In the genomic region with DNA sequence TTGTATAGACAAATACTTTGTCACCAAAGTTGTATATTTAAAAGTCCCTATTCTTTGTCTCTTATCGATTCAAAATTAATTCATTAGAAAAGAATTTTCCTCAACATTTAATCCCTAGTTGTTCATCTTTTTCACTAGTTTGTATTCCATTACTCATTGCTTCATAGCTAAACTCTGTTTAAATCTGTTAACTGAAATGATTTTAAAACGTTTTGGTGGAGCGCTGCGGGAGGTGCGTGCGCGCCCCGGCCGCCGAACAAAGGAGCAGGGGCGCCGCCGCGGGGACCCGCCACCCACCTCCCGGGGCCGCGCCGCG, we compare ENCODE assay signal across 27 cellular contexts. TPM values are rescaled to one million over a fixed set of nuclear protein-coding genes. Genes with fewer than 3 reads are reported as not detected.
DNase-seq lines count a peak whose midpoint lies in the region; ATAC-seq, FAIRE-seq and TF ChIP-seq lines count a peak whose summit lies in the region.
"Had no signal": no experiment of that assay in that cellular context is flagged by ENCODE, and none has a peak within 500 bp of the region (broad histone marks: within the 10 kb centered on the region; RNA-seq: fewer than 3 reads in every experiment).

No MANE protein-coding gene starts in this region.

- no peaks in the 10 kb centered on the region for H3K4me1 Mint-ChIP-seq in nephron

- H3K27me3 ChIP-seq in right cardiac atrium (ENCODE audit: control insufficient read depth, insufficient read depth) (no peaks in the 10 kb centered on the region), H1 (replicated peaks in 1 of 4; ENCODE audit: control insufficient read depth in 3 of 4, extremely low read depth in 1 of 4, insufficient read depth in 3 of 4, low read length in 3 of 4) (peaks cover 22 to 47% (median 36%) of the 10 kb centered on the region in 4 experiments)

- no peak overlapping the region for H3K18ac ChIP-seq in H1 (ENCODE audit: extremely low read depth, low read length)

- no peak for TF ChIP-seq CTCF in H1 (IDR thresholded peaks at IDR 0.05; ENCODE audit: control extremely low read depth in 1 of 3, insufficient read depth in 1 of 3, low read depth in 1 of 3, low read length in 3 of 3)
- no peak for TF ChIP-seq CTCF in nephron (IDR thresholded peaks at IDR 0.05; ENCODE audit: unreplicated experiment in 3 of 3)

- H3K14ac ChIP-seq in H1 (ENCODE audit: insufficient read length): no peak overlapping the region

- H3K27ac ChIP-seq in right cardiac atrium (ENCODE audit: low read length) (no peak overlapping the region), H1 (ENCODE audit: low read depth, low read length) (no peak overlapping the region)
- H3K27ac ChIP-seq: C4-2B, spleen, stomach, upper lobe of left lung, VCaP had no signal

- DNase-seq in right cardiac atrium (no peak), Right ventricle myocardium superior (no peak), H1 (ENCODE audit: low read depth in 1 of 2, low spot score in 2 of 2) (no peak), mesenteric fat pad (ENCODE audit: low spot score) (no peak), cortex of kidney (lab: John Stamatoyannopoulos, UW) (no peak), KG1 (lab: John Stamatoyannopoulos, UW) (no peak)
- DNase-seq: activated CD4-positive, alpha-beta T cell treated with anti-CD3 and anti-CD28 coated beads, Interleukin-2, amount 50 U/mL, for 1 hour; activated CD8-positive, alpha-beta memory T cell treated with anti-CD3 and anti-CD28 coated beads, Interleukin-2, amount 50 U/mL, for 4 hours; effector CD8-positive, alpha-beta T cell; EL; NCI-H1105 treated with DMSO at 0.1 percent for 48 hours; NCI-H2081 treated with DMSO at 0.1 percent for 48 hours; NCI-H446 treated with DMSO at 0.1 percent for 48 hours; spleen; stimulated activated CD4-positive, alpha-beta T cell treated with anti-CD3 and anti-CD28 coated beads, Interleukin-4, amount 100 ng/mL, for 1 hour; stomach; T-helper 17 cell had no signal

- no peak overlapping the region; a peak in 1 of 7 replicates for H3K9ac ChIP-seq in H1 (replicated peaks in 1 of 4; ENCODE audit: extremely low read depth in 1 of 4, low read depth in 3 of 4, low read length in 3 of 4)

- no peak for ATAC-seq in right cardiac atrium
- ATAC-seq in Right ventricle myocardium superior (ENCODE audit: poor library complexity): no peak
- ATAC-seq in HG03460 (IDR thresholded peaks at IDR 0.05; ENCODE audit: unreplicated experiment): no peak
- ATAC-seq: esophagus mucosa, Panc1, T-helper 17 cell had no signal

- 12% methylated on average over 20 of the region's 20 CpGs for WGBS in right cardiac atrium
- WGBS in H1 (ENCODE audit: extremely low coverage in 1 of 2, insufficient coverage in 1 of 2, insufficient read length in 1 of 2, insufficient replicate concordance in 2 of 2, low coverage in 1 of 2, low lambda C conversion rate in 2 of 2, missing lambda C conversion rate in 1 of 2), 2 experiments: 10% methylated on average over 13 of the region's 20 CpGs; no CpG with 5 or more reads in 1 of the 2 experiments

- H3K36me3 ChIP-seq in H1 (ENCODE audit: control insufficient read depth in 2 of 4, insufficient read depth in 4 of 4, low read length in 3 of 4): no peaks in the 10 kb centered on the region
- H3K36me3 ChIP-seq: spleen, stomach, upper lobe of left lung had no signal

- peaks cover 90% of the 10 kb centered on the region for H3K27me3 Mint-ChIP-seq in nephron (ENCODE audit: low read depth)

- peaks cover 7% of the 10 kb centered on the region for H3K23me2 ChIP-seq in H1 (ENCODE audit: low read depth, low read length)

- peak overlapping the region in 2 of 3 experiments; percentile 43 to 46 for H3K4me3 Mint-ChIP-seq in nephron
- H3K4me3 Mint-ChIP-seq: T-helper 17 cell had no signal

- H4K91ac ChIP-seq in H1 (replicated peaks; ENCODE audit: insufficient read length, low read length): no peak overlapping the region

- peaks cover 11% of the 10 kb centered on the region for H3K36me3 Mint-ChIP-seq in nephron (ENCODE audit: low read depth)

- H3K27ac Mint-ChIP-seq in nephron: no peak overlapping the region
- H3K27ac Mint-ChIP-seq: activated naive CD8-positive, alpha-beta T cell treated with anti-CD3 and anti-CD28 coated beads for 36 hours; T-helper 17 cell had no signal

- no peak overlapping the region for H2AK5ac ChIP-seq in H1 (ENCODE audit: low read depth, low read length)

- no peak overlapping the region for H3K23ac ChIP-seq in H1 (ENCODE audit: insufficient read length)

- H3K4ac ChIP-seq in H1 (replicated peaks; ENCODE audit: insufficient read length, low read depth, low read length): no peak overlapping the region

- H3K4me2 ChIP-seq in H1 (ENCODE audit: insufficient read depth in 1 of 2, low read depth in 2 of 2, low read length in 2 of 2): peak overlapping the region; percentile 68 to 84

- H3K4me1 ChIP-seq in right cardiac atrium (ENCODE audit: control insufficient read depth, insufficient read depth, low read length) (no peaks in the 10 kb centered on the region), H1 (replicated peaks in 1 of 4; ENCODE audit: control insufficient read depth in 3 of 4, insufficient read depth in 4 of 4, low read length in 3 of 4) (peaks cover 0 to 2% (median 0%) of the 10 kb centered on the region in 4 experiments; a peak in 2 of 7 replicates)

- H2BK12ac ChIP-seq in H1 (ENCODE audit: low read depth, low read length): no peak overlapping the region

- H3K79me1 ChIP-seq in H1 (ENCODE audit: low read depth, low read length): no peaks in the 10 kb centered on the region

- H3K9me3 Mint-ChIP-seq in nephron: peaks cover 15% of the 10 kb centered on the region

- CTCF ChIA-PET in H1 (lab: Charles Lee; ENCODE audit: partially characterized antibody): interaction anchor here (0.8 kb wide), 1 partner anchor 190 kb away, joined by 3 read pairs; no protein-coding TSS in a partner anchor

- TF ChIP-seq RAD21 in H1 (IDR thresholded peaks at IDR 0.05 in 1 of 2, conservative IDR thresholded peaks at IDR 0.05 in 1 of 2; ENCODE audit: low read depth in 2 of 2, low read length in 2 of 2): no peak

- TF ChIP-seq POLR2A in H1 (IDR thresholded peaks at IDR 0.05; ENCODE audit: control extremely low read depth in 1 of 2, low read depth in 2 of 2, low read length in 2 of 2): no peak

- H4K20me1 ChIP-seq in H1 (replicated peaks in 1 of 2; ENCODE audit: control insufficient read depth in 1 of 2, insufficient read depth in 2 of 2, low read length in 2 of 2): peaks cover 0 to 3% of the 10 kb centered on the region in 2 experiments

- no peak overlapping the region for H4K5ac ChIP-seq in H1 (ENCODE audit: insufficient read length, low read depth, low read length)

- no peak overlapping the region for H2BK5ac ChIP-seq in H1 (ENCODE audit: low read depth, low read length)

- no peak overlapping the region for H2BK20ac ChIP-seq in H1 (ENCODE audit: low read length)

- POLR2A ChIA-PET in H1 (lab: Charles Lee; ENCODE audit: partially characterized antibody): no interaction called here

- 0 out of 2 replicates have a peak overlapping the region, but pooled peaks have one; percentile 96 for H2AFZ ChIP-seq in H1 (ENCODE audit: low read length)

- no peak for TF ChIP-seq EP300 in H1 (IDR thresholded peaks at IDR 0.05; ENCODE audit: borderline replicate concordance in 1 of 2, low read depth in 2 of 2, low read length in 2 of 2)

- H3K56ac ChIP-seq in H1 (replicated peaks; ENCODE audit: insufficient read length, low read depth, low read length): no peak overlapping the region

- no peak overlapping the region for H2BK15ac ChIP-seq in H1 (ENCODE audit: low read length)

- H3K9me3 ChIP-seq in right cardiac atrium (ENCODE audit: control insufficient read depth, low read length) (no peaks in the 10 kb centered on the region), H1 (ENCODE audit: insufficient read depth in 2 of 2, low read depth in 1 of 2, low read length in 1 of 2) (peaks cover 0 to 8% of the 10 kb centered on the region in 2 experiments; a peak in 1 of 4 replicates)

- H2BK120ac ChIP-seq in H1 (replicated peaks; ENCODE audit: low read depth, low read length): no peak overlapping the region

- no peaks in the 10 kb centered on the region for H3K79me2 ChIP-seq in H1 (ENCODE audit: control insufficient read depth in 1 of 2, insufficient read depth in 2 of 2, low read length in 2 of 2)

- H3K4me3 ChIP-seq in right cardiac atrium (ENCODE audit: low read length): peak overlapping the region; percentile 0
- peak overlapping the region; percentile 34 to 62 (median 50) for H3K4me3 ChIP-seq in H1 (ENCODE audit: extremely low read depth in 1 of 4, insufficient read depth in 2 of 4, low read depth in 3 of 4, low read length in 4 of 4)

- H4K8ac ChIP-seq in H1 (ENCODE audit: extremely low read depth, insufficient read depth, low read length): no peak overlapping the region

- intact Hi-C loops in right cardiac atrium (cut with DNase I): no loop called here
- intact Hi-C loops in Right ventricle myocardium superior (cut with DNase I): no loop called here

- FAIRE-seq in H1 (lab: Jason Lieb, UNC): no peak
- FAIRE-seq: D721Med, frontal cortex had no signal

TF ChIP-seq in H1, 55 proteins besides CTCF, POLR2A, EP300 and RAD21:
- TF ChIP-seq CTBP2 (IDR thresholded peaks at IDR 0.05; ENCODE audit: borderline replicate concordance, insufficient read depth, insufficient read length, low read length): no peak
- TF ChIP-seq CHD2 (IDR thresholded peaks at IDR 0.05; ENCODE audit: low read length): no peak
- no peak for TF ChIP-seq TBP (IDR thresholded peaks at IDR 0.05; ENCODE audit: low read depth, low read length)

RNA-seq across cellular contexts. Expression of gene GOLGA8A, which starts 56.4 kb away (rescaled TPM):
- total RNA-seq in right cardiac atrium: 10 to 100 TPM; 18.3 to 26.3 (median 23.5) TPM
- 22.5 TPM for polyA plus RNA-seq in right cardiac atrium
- total RNA-seq in Right ventricle myocardium superior: 14.3 TPM
- total RNA-seq in H1 (2021; fragmentation: NEBNext Ultra II Directional; extraction: Animal tissue kit (Norgen Biotek cat#: 25700)): 19.8 and 20.0 TPM in 2 replicates
- 5.4 and 5.5 TPM in 2 replicates for polyA plus RNA-seq in H1 (2011; rRNA removed)
- 12.0 TPM for polyA plus RNA-seq in H1 (2011; cell fraction: cytosol; rRNA removed)
- 28.8 TPM for polyA plus RNA-seq in H1 (2011; cell fraction: nucleus; rRNA removed)
- polyA plus RNA-seq in H1 (2012, experiment 1 of 2): 17.7 to 23.0 TPM (median 20.3 TPM) in 4 replicates
- polyA plus RNA-seq in H1 (2012, experiment 2 of 2): 2.5 TPM
- 14.2 TPM for polyA plus RNA-seq in H1 (2013, experiment 1 of 2)
- polyA plus RNA-seq in H1 (2013, experiment 2 of 2): 11.3 TPM
- polyA minus RNA-seq in H1 (2011; rRNA and poly(A)+ RNA removed): 4.7 and 6.3 TPM in 2 replicates
- 4.5 TPM for polyA minus RNA-seq in H1 (2011; cell fraction: cytosol; rRNA and poly(A)+ RNA removed)
- polyA minus RNA-seq in H1 (2011; cell fraction: nucleus; rRNA and poly(A)+ RNA removed): 8.9 TPM
- 43.6 TPM for total RNA-seq in mesenteric fat pad
